Comparison of ENCODE assay signal across 8 cellular contexts in the genomic region with DNA sequence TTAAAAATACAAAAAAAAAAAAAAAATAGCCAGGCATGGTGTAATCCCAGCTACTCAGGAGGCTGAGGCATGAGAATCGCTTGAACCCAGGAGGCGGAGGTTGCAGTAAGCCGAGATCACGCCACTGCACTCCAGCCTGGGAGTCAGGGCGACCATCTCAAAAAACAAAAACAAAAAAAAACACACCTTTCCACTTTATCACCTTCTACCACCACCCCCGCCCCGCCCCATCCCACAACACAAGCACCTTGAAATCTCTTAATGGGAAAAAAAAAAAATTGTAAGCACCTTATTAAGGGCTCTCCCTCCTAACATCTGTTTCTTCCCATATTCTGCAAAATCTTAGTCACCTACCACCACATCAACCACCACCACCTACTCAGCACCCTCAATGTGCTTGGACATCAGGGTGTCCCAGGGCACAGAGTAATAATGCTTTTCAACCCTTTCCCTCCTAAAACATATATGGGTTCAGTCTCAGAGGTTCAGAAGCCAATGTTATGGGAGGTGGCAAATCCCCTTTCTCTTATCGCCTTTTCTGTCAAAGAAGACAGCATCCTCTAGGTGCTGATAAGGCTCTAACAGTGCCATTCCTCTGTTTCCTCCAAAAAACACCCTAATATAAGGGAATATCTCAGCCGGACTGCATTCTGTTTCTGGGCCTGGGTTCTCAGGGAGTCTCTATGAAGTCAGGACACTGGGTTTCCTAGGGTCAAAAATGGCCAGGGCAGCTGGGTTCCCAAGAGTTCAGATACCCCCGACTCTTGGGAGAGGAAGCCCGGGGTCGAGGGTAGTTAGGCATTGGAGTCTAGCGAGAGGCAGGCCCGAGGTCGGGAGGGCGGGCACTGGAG. TPM values are rescaled to one million over a fixed set of nuclear protein-coding genes. Genes with fewer than 3 reads are reported as not detected.
DNase-seq lines count a peak whose midpoint lies in the region; ATAC-seq and TF ChIP-seq lines count a peak whose summit lies in the region.

No MANE protein-coding gene starts in this region.

- H3K36me3 Mint-ChIP-seq in glutamatergic neuron (ENCODE audit: unreplicated experiment): no peaks in the 10 kb centered on the region
- peaks cover 5% of the 10 kb centered on the region for H3K36me3 Mint-ChIP-seq in stimulated activated memory B cell treated with anti-CD40 and anti-IgM and Interleukin-4, amounts not matched to agents 10 μg/mL and 1 μg/mL and 100 μg/mL, for 72 hours

- peak overlapping the region; percentile 96 for H3K4me3 Mint-ChIP-seq in glutamatergic neuron (ENCODE audit: unreplicated experiment)
- peak overlapping the region; percentile 98 for H3K4me3 Mint-ChIP-seq in stimulated activated memory B cell treated with anti-CD40 and anti-IgM and Interleukin-4, amounts not matched to agents 10 μg/mL and 1 μg/mL and 100 μg/mL, for 72 hours

- ATAC-seq in stimulated activated memory B cell treated with anti-CD40 and anti-IgM and Interleukin-4, amounts not matched to agents 10 μg/mL and 1 μg/mL and 100 μg/mL, for 72 hours: no peak

- TF ChIP-seq CTCF in glutamatergic neuron (IDR thresholded peaks at IDR 0.05; ENCODE audit: partially characterized antibody, unreplicated experiment): no peak

- H3K9me3 Mint-ChIP-seq in glutamatergic neuron (ENCODE audit: unreplicated experiment): peaks cover 6% of the 10 kb centered on the region
- H3K9me3 Mint-ChIP-seq in stimulated activated memory B cell treated with anti-CD40 and anti-IgM and Interleukin-4, amounts not matched to agents 10 μg/mL and 1 μg/mL and 100 μg/mL, for 72 hours: no peaks in the 10 kb centered on the region

- peak; percentile 32 for DNase-seq in stimulated activated CD4-positive, alpha-beta T cell treated with anti-CD3 and anti-CD28 coated beads, Interleukin-15, amount 100 ng/mL, for 24 hours
- no peak for DNase-seq in stimulated activated CD4-positive, alpha-beta T cell treated with anti-CD3 and anti-CD28 coated beads, Interleukin-4, amount 100 ng/mL, for 24 hours
- peak; percentile 56 for DNase-seq in T-helper 9 cell
- no peak for DNase-seq in glutamatergic neuron
- DNase-seq in DMS79 treated with DMSO at 0.1 percent for 48 hours (lab: John Stamatoyannopoulos, UW): no peak
- DNase-seq in AG08396 (ENCODE audit: low spot score): no peak
- DNase-seq in NCI-H345 treated with DMSO at 0.1 percent for 48 hours (lab: John Stamatoyannopoulos, UW; ENCODE audit: unreplicated experiment): no peak

- H3K4me1 Mint-ChIP-seq in glutamatergic neuron (ENCODE audit: low read depth, unreplicated experiment): peaks cover 5% of the 10 kb centered on the region
- peaks cover 40% of the 10 kb centered on the region for H3K4me1 Mint-ChIP-seq in stimulated activated memory B cell treated with anti-CD40 and anti-IgM and Interleukin-4, amounts not matched to agents 10 μg/mL and 1 μg/mL and 100 μg/mL, for 72 hours

- peak overlapping the region; percentile 89 for H3K27ac Mint-ChIP-seq in glutamatergic neuron (ENCODE audit: unreplicated experiment)
- H3K27ac Mint-ChIP-seq in stimulated activated memory B cell treated with anti-CD40 and anti-IgM and Interleukin-4, amounts not matched to agents 10 μg/mL and 1 μg/mL and 100 μg/mL, for 72 hours: peak overlapping the region; percentile 89

- peaks cover 3% of the 10 kb centered on the region for H3K27me3 Mint-ChIP-seq in glutamatergic neuron (ENCODE audit: unreplicated experiment)
- no peaks in the 10 kb centered on the region for H3K27me3 Mint-ChIP-seq in stimulated activated memory B cell treated with anti-CD40 and anti-IgM and Interleukin-4, amounts not matched to agents 10 μg/mL and 1 μg/mL and 100 μg/mL, for 72 hours

RNA-seq across cellular contexts. Expression of a gene that starts 0.7 kb away (rescaled TPM):
- 20.9 TPM for total RNA-seq in glutamatergic neuron (ENCODE audit: unreplicated experiment)

RNA-seq across cellular contexts. Expression of a gene that starts 6.0 kb away (rescaled TPM):
- 213 TPM for total RNA-seq in glutamatergic neuron (ENCODE audit: unreplicated experiment)

RNA-seq across cellular contexts. Expression of a gene that starts 12.6 kb away (rescaled TPM):
- 73.6 TPM for total RNA-seq in glutamatergic neuron (ENCODE audit: unreplicated experiment)

RNA-seq across cellular contexts. Expression of a gene that starts 12.7 kb away (rescaled TPM):
- total RNA-seq in glutamatergic neuron (ENCODE audit: unreplicated experiment): 15.7 TPM

RNA-seq across cellular contexts. Expression of a gene that starts 19.1 kb away (rescaled TPM):
- total RNA-seq in glutamatergic neuron (ENCODE audit: unreplicated experiment): 5.7 TPM

Comparison
In these comparisons a context has a peak if more than half of its experiments do, and no peak if none do; other contexts are left out.
1. DNase-seq: peak in stimulated activated CD4-positive, alpha-beta T cell treated with anti-CD3 and anti-CD28 coated beads, Interleukin-15, amount 100 ng/mL, for 24 hours (single experiment) and T-helper 9 cell (single experiment); none in stimulated activated CD4-positive, alpha-beta T cell treated with anti-CD3 and anti-CD28 coated beads, Interleukin-4, amount 100 ng/mL, for 24 hours (single experiment), glutamatergic neuron (single experiment), DMS79 treated with DMSO at 0.1 percent for 48 hours (single experiment), AG08396 (single experiment) and NCI-H345 treated with DMSO at 0.1 percent for 48 hours (single experiment).